Comparison of ENCODE assay signal across 11 cellular contexts in genomic region chr3:69203631-69204314, GRCh38.
DNase-seq lines count a peak whose midpoint lies in the region; ATAC-seq and TF ChIP-seq lines count a peak whose summit lies in the region.
"Had no signal": no experiment of that assay in that cellular context is flagged by ENCODE, and none has a peak within 500 bp of the region (broad histone marks: within the 10 kb centered on the region; RNA-seq: fewer than 3 reads in every experiment).

No MANE protein-coding gene starts in this region.

- intact Hi-C loops in Calu3 (cut with micrococcal nuclease; ENCODE audit: unreplicated experiment): loop anchor here (5.0 kb wide), 1 partner anchor 39 kb away; no protein-coding TSS in a partner anchor

- H4K20me1 ChIP-seq in MM.1S (ENCODE audit: insufficient read depth, low read length): no peaks in the 10 kb centered on the region

- CTCF ChIA-PET in Calu3 (lab: Charles Lee): interaction anchor here (0.7 to 0.8 kb wide), 4 partner anchors 9 to 93 kb away, joined by 3 to 6 read pairs (median 4); no protein-coding TSS in a partner anchor

- no peaks in the 10 kb centered on the region for H3K9me3 ChIP-seq in MM.1S (replicated peaks; ENCODE audit: insufficient read depth, low read length)

- H3K27ac Mint-ChIP-seq in Calu3 (ENCODE audit: unreplicated experiment): peak overlapping the region; percentile 91
- H3K27ac Mint-ChIP-seq: dendritic cell treated with granulocyte-macrophage colony-stimulating factor and Interleukin-4, amounts not matched to agents 40 ng/mL and 50 ng/mL, for 4 days had no signal

- 0 out of 2 replicates have a peak, but pooled peaks cover 5% of the 10 kb centered on the region for H3K4me1 ChIP-seq in MM.1S (ENCODE audit: low read length)

- peak overlapping the region; percentile 50 for H3K4me3 Mint-ChIP-seq in Calu3 (ENCODE audit: low read depth, unreplicated experiment)
- H3K4me3 Mint-ChIP-seq: dendritic cell treated with granulocyte-macrophage colony-stimulating factor and Interleukin-4, amounts not matched to agents 40 ng/mL and 50 ng/mL, for 4 days had no signal

- H3K79me2 ChIP-seq in MM.1S (ENCODE audit: low read length): no peaks in the 10 kb centered on the region

- H3K9ac ChIP-seq in MM.1S (ENCODE audit: low read length): no peak overlapping the region
- H3K9ac ChIP-seq: KMS-11 had no signal

- H3F3A ChIP-seq in MM.1S (ENCODE audit: insufficient read depth, low read length): no peaks in the 10 kb centered on the region

- ATAC-seq in GM19452 (IDR thresholded peaks at IDR 0.05; ENCODE audit: unreplicated experiment) (peak; percentile 31), HG03354 (IDR thresholded peaks at IDR 0.05; ENCODE audit: poor library complexity, severe bottlenecking, unreplicated experiment) (peak; percentile 20)

- H3K4me1 Mint-ChIP-seq in Calu3 (ENCODE audit: low read depth, unreplicated experiment): peaks cover 36% of the 10 kb centered on the region

- DNase-seq in Calu3 (peak; percentile 30), epithelial cell of prostate (ENCODE audit: low read depth, low spot score) (peak; percentile 89), NCI-H187 treated with DMSO at 0.1 percent for 48 hours (lab: John Stamatoyannopoulos, UW) (no peak), UCSD-AML1 (lab: John Stamatoyannopoulos, UW; ENCODE audit: unreplicated experiment) (no peak), MM.1S (no peak)
- no peak for DNase-seq in stimulated activated naive CD4-positive, alpha-beta T cell (lab: John Stamatoyannopoulos, UW)
- DNase-seq: retina had no signal

- H2AFZ ChIP-seq in MM.1S (ENCODE audit: low read length): no peak overlapping the region

- no peak overlapping the region for H3K4me2 ChIP-seq in MM.1S (ENCODE audit: low read depth, low read length)
- H3K4me2 ChIP-seq: KMS-11 had no signal

- H3K36me3 Mint-ChIP-seq in Calu3 (ENCODE audit: insufficient read depth, unreplicated experiment): peaks cover 22% of the 10 kb centered on the region

- TF ChIP-seq CTCF in Calu3 (IDR thresholded peaks at IDR 0.05; ENCODE audit: unreplicated experiment) (no peak), MM.1S (IDR thresholded peaks at IDR 0.05; ENCODE audit: low read length) (no peak)

- H3K27me3 ChIP-seq in MM.1S (replicated peaks; ENCODE audit: insufficient read depth, low read length): no peaks in the 10 kb centered on the region

- H3K9me2 ChIP-seq in MM.1S (replicated peaks; ENCODE audit: insufficient read depth, low read length): no peaks in the 10 kb centered on the region

- H3K36me3 ChIP-seq in MM.1S (replicated peaks; ENCODE audit: insufficient read depth, low read length): no peaks in the 10 kb centered on the region

- H3K4me3 ChIP-seq in MM.1S (ENCODE audit: low read length): no peak overlapping the region

- H3K9me3 Mint-ChIP-seq in Calu3 (ENCODE audit: low read depth, unreplicated experiment): no peaks in the 10 kb centered on the region
- H3K9me3 Mint-ChIP-seq: dendritic cell treated with granulocyte-macrophage colony-stimulating factor and Interleukin-4, amounts not matched to agents 40 ng/mL and 50 ng/mL, for 4 days had no signal

- no peaks in the 10 kb centered on the region for H3K27me3 Mint-ChIP-seq in Calu3 (ENCODE audit: unreplicated experiment)
- H3K27me3 Mint-ChIP-seq: dendritic cell treated with granulocyte-macrophage colony-stimulating factor and Interleukin-4, amounts not matched to agents 40 ng/mL and 50 ng/mL, for 4 days had no signal

- H3K27ac ChIP-seq in epithelial cell of prostate (peak overlapping the region; percentile 94), MM.1S (ENCODE audit: low read length) (no peak overlapping the region)
- H3K27ac ChIP-seq: KMS-11 had no signal

- BruUV-seq in Calu3 (replicated peaks; lab: Mats Ljungman, UMichigan): no TSS peak

Comparison
In these comparisons a context has a peak if more than half of its experiments do, and no peak if none do; other contexts are left out.
1. DNase-seq: peak in Calu3 (single experiment) and epithelial cell of prostate (single experiment); none in NCI-H187 treated with DMSO at 0.1 percent for 48 hours (single experiment), UCSD-AML1 (single experiment), stimulated activated naive CD4-positive, alpha-beta T cell (0 of 6) and MM.1S (single experiment).